ENCODE assay signal across 20 cellular contexts in the genomic region with DNA sequence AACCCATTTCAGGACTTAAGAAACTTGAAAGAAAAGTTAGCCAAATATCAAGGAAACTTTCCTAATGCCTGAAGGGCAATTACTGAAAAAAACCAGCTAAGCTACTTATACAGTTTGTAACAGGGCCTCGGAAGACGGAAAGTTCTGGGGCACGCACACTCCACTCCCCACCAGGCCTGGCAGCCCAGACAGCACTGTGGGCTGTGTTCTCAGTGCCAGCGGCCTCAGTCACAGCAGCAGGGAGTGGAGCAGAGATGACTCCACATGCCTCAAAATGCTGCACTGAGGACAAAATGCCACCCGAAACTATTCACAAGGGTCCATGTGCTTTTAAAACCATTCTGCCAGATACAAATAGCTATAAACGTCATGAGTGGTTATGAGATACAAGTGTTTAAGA. TPM values are rescaled to one million over a fixed set of nuclear protein-coding genes. Genes with fewer than 3 reads are reported as not detected.
DNase-seq lines count a peak whose midpoint lies in the region; ATAC-seq, FAIRE-seq and TF ChIP-seq lines count a peak whose summit lies in the region.
"Had no signal": no experiment of that assay in that cellular context is flagged by ENCODE, and none has a peak within 500 bp of the region (broad histone marks: within the 10 kb centered on the region; RNA-seq: fewer than 3 reads in every experiment).

No MANE protein-coding gene starts in this region.

- TF ChIP-seq RAD21 in H1 (IDR thresholded peaks at IDR 0.05 in 1 of 2, conservative IDR thresholded peaks at IDR 0.05 in 1 of 2; ENCODE audit: low read depth in 2 of 2, low read length in 2 of 2): no peak

- no peak for TF ChIP-seq EP300 in H1 (IDR thresholded peaks at IDR 0.05; ENCODE audit: borderline replicate concordance in 1 of 2, low read depth in 2 of 2, low read length in 2 of 2)

- CTCF ChIA-PET in activated naive CD4-positive, alpha-beta T cell treated with anti-CD3 and anti-CD28 coated beads for 36 hours (lab: Charles Lee): interaction anchor here (1.4 kb wide), 1 partner anchor 63 kb away, joined by 8 read pairs; no protein-coding TSS in a partner anchor
- CTCF ChIA-PET in H1 (lab: Charles Lee; ENCODE audit: partially characterized antibody): interaction anchor here (0.6 to 1.8 kb wide), 7 partner anchors 10 to 458 kb away, joined by 3 to 5 read pairs (median 3); no protein-coding TSS in a partner anchor

- in situ Hi-C loops in GM18951 (cut with MboI; ENCODE audit: low sequenced_read_pairs, unreplicated experiment): no loop called here

- 92% methylated on average over 6 of the region's 6 CpGs; no CpG with 5 or more reads in 1 of the 2 experiments for WGBS in H1 (ENCODE audit: extremely low coverage in 1 of 2, insufficient coverage in 1 of 2, insufficient read length in 1 of 2, insufficient replicate concordance in 2 of 2, low coverage in 1 of 2, low lambda C conversion rate in 2 of 2, missing lambda C conversion rate in 1 of 2), 2 experiments

- no peaks in the 10 kb centered on the region for H3K9me3 ChIP-seq in H1 (ENCODE audit: insufficient read depth in 2 of 2, low read depth in 1 of 2, low read length in 1 of 2)

- no peak overlapping the region for H2BK15ac ChIP-seq in H1 (ENCODE audit: low read length)

- H3K36me3 ChIP-seq in H1 (ENCODE audit: control insufficient read depth in 2 of 4, insufficient read depth in 4 of 4, low read length in 3 of 4): peaks cover 48 to 96% (median 75%) of the 10 kb centered on the region in 4 experiments

- H3K9me3 Mint-ChIP-seq in activated naive CD4-positive, alpha-beta T cell treated with anti-CD3 and anti-CD28 coated beads for 36 hours: no peaks in the 10 kb centered on the region
- H3K9me3 Mint-ChIP-seq: CD4-positive, alpha-beta T cell had no signal

- H3K4me3 ChIP-seq in H1 (ENCODE audit: extremely low read depth in 1 of 4, insufficient read depth in 2 of 4, low read depth in 3 of 4, low read length in 4 of 4): no peak overlapping the region

- H3K4ac ChIP-seq in H1 (replicated peaks; ENCODE audit: insufficient read length, low read depth, low read length): no peak overlapping the region

- ATAC-seq in GM21576 (IDR thresholded peaks at IDR 0.05; ENCODE audit: unreplicated experiment): no peak

- POLR2A ChIA-PET in H1 (lab: Charles Lee; ENCODE audit: partially characterized antibody): interaction anchor here (0.6 to 13.9 kb wide), 10 partner anchors 9 to 192 kb away, joined by 3 to 228 read pairs (median 4); a partner anchor contains a TSS

- H3K4me1 Mint-ChIP-seq in activated naive CD4-positive, alpha-beta T cell treated with anti-CD3 and anti-CD28 coated beads for 36 hours (ENCODE audit: low read depth): peaks cover 7% of the 10 kb centered on the region

- peak; percentile 16 for TF ChIP-seq POLR2A in GM18951 (IDR thresholded peaks at IDR 0.05; ENCODE audit: extremely low read depth, insufficient read depth, insufficient read length)
- no peak for TF ChIP-seq POLR2A in H1 (IDR thresholded peaks at IDR 0.05; ENCODE audit: control extremely low read depth in 1 of 2, low read depth in 2 of 2, low read length in 2 of 2)

- H3K27ac ChIP-seq in H1 (ENCODE audit: low read depth, low read length): no peak overlapping the region
- peak overlapping the region; percentile 5 for H3K27ac ChIP-seq in temporal lobe (ENCODE audit: low read depth, low read length)

- no peak for TF ChIP-seq CTCF in H1 (IDR thresholded peaks at IDR 0.05; ENCODE audit: control extremely low read depth in 1 of 3, insufficient read depth in 1 of 3, low read depth in 1 of 3, low read length in 3 of 3)

- H3K27me3 Mint-ChIP-seq in activated naive CD4-positive, alpha-beta T cell treated with anti-CD3 and anti-CD28 coated beads for 36 hours (ENCODE audit: low read depth): no peaks in the 10 kb centered on the region
- H3K27me3 Mint-ChIP-seq: B cell; CD4-positive, alpha-beta T cell had no signal

- H3K27me3 ChIP-seq in H1 (replicated peaks in 1 of 4; ENCODE audit: control insufficient read depth in 3 of 4, extremely low read depth in 1 of 4, insufficient read depth in 3 of 4, low read length in 3 of 4): no peaks in the 10 kb centered on the region

- H2AFZ ChIP-seq in H1 (ENCODE audit: low read length): no peak overlapping the region

- no peak overlapping the region for H2BK5ac ChIP-seq in H1 (ENCODE audit: low read depth, low read length)

- no peak overlapping the region for H3K56ac ChIP-seq in H1 (replicated peaks; ENCODE audit: insufficient read length, low read depth, low read length)

- H4K20me1 ChIP-seq in H1 (replicated peaks in 1 of 2; ENCODE audit: control insufficient read depth in 1 of 2, insufficient read depth in 2 of 2, low read length in 2 of 2): peaks cover 16 to 20% of the 10 kb centered on the region in 2 experiments

- intact Hi-C loops in activated naive CD4-positive, alpha-beta T cell treated with anti-CD3 and anti-CD28 coated beads for 36 hours (cut with micrococcal nuclease): no loop called here

- H3K4me3 Mint-ChIP-seq in activated naive CD4-positive, alpha-beta T cell treated with anti-CD3 and anti-CD28 coated beads for 36 hours: no peak overlapping the region
- H3K4me3 Mint-ChIP-seq: B cell; CD4-positive, alpha-beta T cell had no signal

- no peak overlapping the region for H3K4me2 ChIP-seq in H1 (ENCODE audit: insufficient read depth in 1 of 2, low read depth in 2 of 2, low read length in 2 of 2)

- no peak overlapping the region for H3K9ac ChIP-seq in H1 (replicated peaks in 1 of 4; ENCODE audit: extremely low read depth in 1 of 4, low read depth in 3 of 4, low read length in 3 of 4)

- H4K91ac ChIP-seq in H1 (replicated peaks; ENCODE audit: insufficient read length, low read length): no peak overlapping the region

- H3K4me1 ChIP-seq in H1 (replicated peaks in 1 of 4; ENCODE audit: control insufficient read depth in 3 of 4, insufficient read depth in 4 of 4, low read length in 3 of 4): no peaks in the 10 kb centered on the region; a peak in 1 of 7 replicates

- H2AK5ac ChIP-seq in H1 (ENCODE audit: low read depth, low read length): no peak overlapping the region

- no peak overlapping the region for H4K8ac ChIP-seq in H1 (ENCODE audit: extremely low read depth, insufficient read depth, low read length)

- H2BK12ac ChIP-seq in H1 (ENCODE audit: low read depth, low read length): no peak overlapping the region

- DNase-seq in activated naive CD4-positive, alpha-beta T cell treated with anti-CD3 and anti-CD28 coated beads for 36 hours: no peak
- no peak for DNase-seq in activated naive CD4-positive, alpha-beta T cell (lab: John Stamatoyannopoulos, UW)
- DNase-seq in H1 (ENCODE audit: low read depth in 1 of 2, low spot score in 2 of 2): no peak
- no peak for DNase-seq in GM19238 (ENCODE audit: insufficient read length, low spot score)
- DNase-seq: C1 segment of cervical spinal cord; Calu3; CD4-positive, alpha-beta T cell; DMS153; DMS79 treated with DMSO at 0.1 percent for 48 hours; EL; H7; IMR-90; KBM-7 had no signal

- H3K23ac ChIP-seq in H1 (ENCODE audit: insufficient read length): no peak overlapping the region

- no peak overlapping the region for H2BK120ac ChIP-seq in H1 (replicated peaks; ENCODE audit: low read depth, low read length)

- no peak overlapping the region for H3K18ac ChIP-seq in H1 (ENCODE audit: extremely low read depth, low read length)

- no peak overlapping the region for H4K5ac ChIP-seq in H1 (ENCODE audit: insufficient read length, low read depth, low read length)

- no peak overlapping the region for H2BK20ac ChIP-seq in H1 (ENCODE audit: low read length)

- peak overlapping the region; percentile 41 for H3K27ac Mint-ChIP-seq in activated naive CD4-positive, alpha-beta T cell treated with anti-CD3 and anti-CD28 coated beads for 36 hours
- H3K27ac Mint-ChIP-seq: B cell; CD4-positive, alpha-beta T cell had no signal

- peaks cover 4% of the 10 kb centered on the region for H3K79me1 ChIP-seq in H1 (ENCODE audit: low read depth, low read length)

- H3K23me2 ChIP-seq in H1 (ENCODE audit: low read depth, low read length): 0 out of 2 replicates have a peak, but pooled peaks cover 2% of the 10 kb centered on the region

- H3K79me2 ChIP-seq in H1 (ENCODE audit: control insufficient read depth in 1 of 2, insufficient read depth in 2 of 2, low read length in 2 of 2): peaks cover 7 to 33% of the 10 kb centered on the region in 2 experiments; a peak in 3 of 4 replicates

- FAIRE-seq in H1 (lab: Jason Lieb, UNC): no peak
- FAIRE-seq: G401.6, GM12891, GM19239 had no signal

- H3K36me3 Mint-ChIP-seq in activated naive CD4-positive, alpha-beta T cell treated with anti-CD3 and anti-CD28 coated beads for 36 hours (ENCODE audit: low read depth): peaks cover 66% of the 10 kb centered on the region

- no peak overlapping the region for H3K14ac ChIP-seq in H1 (ENCODE audit: insufficient read length)

RNA-seq across cellular contexts. Expression of a gene that starts 6.3 kb away (rescaled TPM):
- 10 to 100 TPM; 39.7 to 48.3 TPM for total RNA-seq in activated naive CD4-positive, alpha-beta T cell treated with anti-CD3 and anti-CD28 coated beads for 36 hours
- total RNA-seq in H1 (2021; fragmentation: NEBNext Ultra II Directional; extraction: Animal tissue kit (Norgen Biotek cat#: 25700)): 79.5 and 80.0 TPM in 2 replicates
- polyA plus RNA-seq in H1 (2011; rRNA removed): 151 and 154 TPM in 2 replicates
- 133 TPM for polyA plus RNA-seq in H1 (2011; cell fraction: cytosol; rRNA removed)
- polyA plus RNA-seq in H1 (2011; cell fraction: nucleus; rRNA removed): 128 TPM
- 67.8 to 120 TPM (median 104 TPM) in 4 replicates for polyA plus RNA-seq in H1 (2012, experiment 1 of 2)
- polyA plus RNA-seq in H1 (2012, experiment 2 of 2): 83.0 TPM
- 59.9 TPM for polyA plus RNA-seq in H1 (2013, experiment 1 of 2)
- 52.9 TPM for polyA plus RNA-seq in H1 (2013, experiment 2 of 2)
- polyA minus RNA-seq in H1 (2011; rRNA and poly(A)+ RNA removed): 20.6 and 24.2 TPM in 2 replicates
- polyA minus RNA-seq in H1 (2011; cell fraction: cytosol; rRNA and poly(A)+ RNA removed): 42.8 TPM
- polyA minus RNA-seq in H1 (2011; cell fraction: nucleus; rRNA and poly(A)+ RNA removed): 39.6 TPM
- 17.5 TPM for total RNA-seq in temporal lobe

RNA-seq across cellular contexts. Expression of a gene that starts 10.2 kb away (rescaled TPM):
- 100 to 1,000 TPM; 306 to 311 TPM for total RNA-seq in activated naive CD4-positive, alpha-beta T cell treated with anti-CD3 and anti-CD28 coated beads for 36 hours
- 330 and 357 TPM in 2 replicates for total RNA-seq in H1 (2021; fragmentation: NEBNext Ultra II Directional; extraction: Animal tissue kit (Norgen Biotek cat#: 25700))
- 350 and 516 TPM in 2 replicates for polyA plus RNA-seq in H1 (2011; rRNA removed)
- 390 TPM for polyA plus RNA-seq in H1 (2011; cell fraction: cytosol; rRNA removed)
- 343 TPM for polyA plus RNA-seq in H1 (2011; cell fraction: nucleus; rRNA removed)
- polyA plus RNA-seq in H1 (2012, experiment 1 of 2): 265 to 341 TPM (median 323 TPM) in 4 replicates
- polyA plus RNA-seq in H1 (2012, experiment 2 of 2): 331 TPM
- polyA plus RNA-seq in H1 (2013, experiment 1 of 2): 282 TPM
- 281 TPM for polyA plus RNA-seq in H1 (2013, experiment 2 of 2)
- polyA minus RNA-seq in H1 (2011; rRNA and poly(A)+ RNA removed): 137 and 199 TPM in 2 replicates
- 150 TPM for polyA minus RNA-seq in H1 (2011; cell fraction: cytosol; rRNA and poly(A)+ RNA removed)
- polyA minus RNA-seq in H1 (2011; cell fraction: nucleus; rRNA and poly(A)+ RNA removed): 141 TPM
- 73.0 TPM for total RNA-seq in temporal lobe

RNA-seq across cellular contexts. Expression of a gene that starts 21.5 kb away (rescaled TPM):
- under 1 TPM; 0.33 to 0.62 TPM for total RNA-seq in activated naive CD4-positive, alpha-beta T cell treated with anti-CD3 and anti-CD28 coated beads for 36 hours
- 0.19 and 0.35 TPM in 2 replicates for total RNA-seq in H1 (2021; fragmentation: NEBNext Ultra II Directional; extraction: Animal tissue kit (Norgen Biotek cat#: 25700))
- polyA plus RNA-seq in H1 (2011; rRNA removed): 0.75 and 0.97 TPM in 2 replicates
- polyA plus RNA-seq in H1 (2011; cell fraction: cytosol; rRNA removed): 0.41 TPM
- 2.0 TPM for polyA plus RNA-seq in H1 (2011; cell fraction: nucleus; rRNA removed)
- 0.20 to 0.64 TPM (median 0.42 TPM) in 4 replicates for polyA plus RNA-seq in H1 (2012, experiment 1 of 2)
- polyA plus RNA-seq in H1 (2012, experiment 2 of 2): 0.24 TPM
- polyA plus RNA-seq in H1 (2013, experiment 1 of 2): 0.28 TPM
- 0.22 TPM for polyA plus RNA-seq in H1 (2013, experiment 2 of 2)
- polyA minus RNA-seq in H1 (2011; rRNA and poly(A)+ RNA removed): 0.09 and 0.12 TPM in 2 replicates
- polyA minus RNA-seq in H1 (2011; cell fraction: cytosol; rRNA and poly(A)+ RNA removed): not detected
- 0.60 TPM for polyA minus RNA-seq in H1 (2011; cell fraction: nucleus; rRNA and poly(A)+ RNA removed)
- 1.5 TPM for total RNA-seq in temporal lobe

RNA-seq across cellular contexts. Expression of a gene that starts 34.3 kb away (rescaled TPM):
- total RNA-seq in activated naive CD4-positive, alpha-beta T cell treated with anti-CD3 and anti-CD28 coated beads for 36 hours: 10 to 100 TPM; 21.2 to 21.7 TPM
- 21.9 and 22.2 TPM in 2 replicates for total RNA-seq in H1 (2021; fragmentation: NEBNext Ultra II Directional; extraction: Animal tissue kit (Norgen Biotek cat#: 25700))
- 27.0 and 34.2 TPM in 2 replicates for polyA plus RNA-seq in H1 (2011; rRNA removed)
- polyA plus RNA-seq in H1 (2011; cell fraction: cytosol; rRNA removed): 31.8 TPM
- 122 TPM for polyA plus RNA-seq in H1 (2011; cell fraction: nucleus; rRNA removed)
- polyA plus RNA-seq in H1 (2012, experiment 1 of 2): 10.7 to 22.9 TPM (median 21.9 TPM) in 4 replicates
- 12.4 TPM for polyA plus RNA-seq in H1 (2012, experiment 2 of 2)
- polyA plus RNA-seq in H1 (2013, experiment 1 of 2): 15.0 TPM
- 11.6 TPM for polyA plus RNA-seq in H1 (2013, experiment 2 of 2)
- polyA minus RNA-seq in H1 (2011; rRNA and poly(A)+ RNA removed): 7.6 and 10.1 TPM in 2 replicates
- 18.4 TPM for polyA minus RNA-seq in H1 (2011; cell fraction: cytosol; rRNA and poly(A)+ RNA removed)
- 24.6 TPM for polyA minus RNA-seq in H1 (2011; cell fraction: nucleus; rRNA and poly(A)+ RNA removed)
- 18.9 TPM for total RNA-seq in temporal lobe

RNA-seq across cellular contexts. Expression of a gene that starts 43.1 kb away (rescaled TPM):
- 10 to 100 TPM; 11.2 to 12.2 TPM for total RNA-seq in activated naive CD4-positive, alpha-beta T cell treated with anti-CD3 and anti-CD28 coated beads for 36 hours
- 30.9 and 32.6 TPM in 2 replicates for total RNA-seq in H1 (2021; fragmentation: NEBNext Ultra II Directional; extraction: Animal tissue kit (Norgen Biotek cat#: 25700))
- 55.9 and 63.9 TPM in 2 replicates for polyA plus RNA-seq in H1 (2011; rRNA removed)
- 44.0 TPM for polyA plus RNA-seq in H1 (2011; cell fraction: cytosol; rRNA removed)
- 81.1 TPM for polyA plus RNA-seq in H1 (2011; cell fraction: nucleus; rRNA removed)
- polyA plus RNA-seq in H1 (2012, experiment 1 of 2): 20.8 to 40.2 TPM (median 35.0 TPM) in 4 replicates
- 26.7 TPM for polyA plus RNA-seq in H1 (2012, experiment 2 of 2)
- polyA plus RNA-seq in H1 (2013, experiment 1 of 2): 54.8 TPM
- 48.7 TPM for polyA plus RNA-seq in H1 (2013, experiment 2 of 2)
- 9.5 and 10.9 TPM in 2 replicates for polyA minus RNA-seq in H1 (2011; rRNA and poly(A)+ RNA removed)
- 18.8 TPM for polyA minus RNA-seq in H1 (2011; cell fraction: cytosol; rRNA and poly(A)+ RNA removed)
- polyA minus RNA-seq in H1 (2011; cell fraction: nucleus; rRNA and poly(A)+ RNA removed): 28.7 TPM
- total RNA-seq in temporal lobe: 10.6 TPM
